25 cellular contexts compared by ENCODE assay signal in genomic region chr12:108126212-108126611, GRCh38. TPM values are rescaled to one million over a fixed set of nuclear protein-coding genes. Genes with fewer than 3 reads are reported as not detected.
DNase-seq lines count a peak whose midpoint lies in the region; TF ChIP-seq lines count a peak whose summit lies in the region.
"Had no signal": no experiment of that assay in that cellular context is flagged by ENCODE, and none has a peak within 500 bp of the region (broad histone marks: within the 10 kb centered on the region; RNA-seq: fewer than 3 reads in every experiment).

No MANE protein-coding gene starts in this region.

- H3K36me3 ChIP-seq in esophagus muscularis mucosa (no peaks in the 10 kb centered on the region), sigmoid colon (no peaks in the 10 kb centered on the region)
- H3K36me3 ChIP-seq: BE2C, BLaER1 had no signal

- intact Hi-C loops in esophagus muscularis mucosa (cut with DNase I) (no loop called here), sigmoid colon (cut with DNase I) (loop anchor here (5.0 to 10.0 kb wide), 2 partner anchors 386 to 679 kb away; no protein-coding TSS in a partner anchor)

- H3K36me3 Mint-ChIP-seq in activated naive CD4-positive, alpha-beta T cell treated with anti-CD3 and anti-CD28 coated beads, Interleukin-2, amount 10 ng/mL, durations not matched to agents 7 days and 5 days = no peaks in the 10 kb centered on the region
- H3K36me3 Mint-ChIP-seq: CD14-positive monocyte; CD4-positive, alpha-beta memory T cell; CD4-positive, CD25-positive, alpha-beta regulatory T cell; CD8-positive, alpha-beta memory T cell had no signal

- WGBS in esophagus muscularis mucosa = 80% methylated on average over 1 of the region's 1 CpG
- 88 to 90% methylated on average over 1 of the region's 1 CpG for WGBS in sigmoid colon, 2 donors

- peak overlapping the region; percentile 88 to 95 (median 92) for H3K27ac ChIP-seq in esophagus muscularis mucosa (replicated peaks in 1 of 4)
- peak overlapping the region in 3 of 4 donors; percentile 53 to 92 (median 88) for H3K27ac ChIP-seq in sigmoid colon
- H3K27ac ChIP-seq: BLaER1 had no signal

- no peaks in the 10 kb centered on the region for H3K9me3 Mint-ChIP-seq in activated naive CD4-positive, alpha-beta T cell treated with anti-CD3 and anti-CD28 coated beads, Interleukin-2, amount 10 ng/mL, durations not matched to agents 7 days and 5 days

- no peak overlapping the region for H3K27ac Mint-ChIP-seq in activated naive CD4-positive, alpha-beta T cell treated with anti-CD3 and anti-CD28 coated beads, Interleukin-2, amount 10 ng/mL, durations not matched to agents 7 days and 5 days
- H3K27ac Mint-ChIP-seq: CD14-positive monocyte; CD4-positive, alpha-beta memory T cell; CD4-positive, CD25-positive, alpha-beta regulatory T cell; CD8-positive, alpha-beta memory T cell had no signal

- H3K9me3 ChIP-seq in esophagus muscularis mucosa (peaks cover 0 to 5% (median 0%) of the 10 kb centered on the region in 4 donors), sigmoid colon (peaks cover 0 to 7% (median 0%) of the 10 kb centered on the region in 4 donors)
- H3K9me3 ChIP-seq: BE2C, BLaER1 had no signal

- CTCF ChIA-PET in activated naive CD4-positive, alpha-beta T cell treated with anti-CD3 and anti-CD28 coated beads, Interleukin-2, amount 10 ng/mL, durations not matched to agents 7 days and 5 days (lab: Charles Lee) = no interaction called here

- peaks cover 0 to 18% (median 2%) of the 10 kb centered on the region in 4 donors for H3K27me3 ChIP-seq in esophagus muscularis mucosa
- peaks cover 0 to 13% (median 0%) of the 10 kb centered on the region in 3 donors for H3K27me3 ChIP-seq in sigmoid colon
- H3K27me3 ChIP-seq: BE2C had no signal

- H3K4me3 ChIP-seq in esophagus muscularis mucosa (no peak overlapping the region), sigmoid colon (no peak overlapping the region)
- H3K4me3 ChIP-seq: BLaER1, GM12878 had no signal

- no peak for TF ChIP-seq EP300 in esophagus muscularis mucosa (IDR thresholded peaks at IDR 0.05)
- no peak for TF ChIP-seq EP300 in sigmoid colon (IDR thresholded peaks at IDR 0.05)

- H3K4me1 ChIP-seq in esophagus muscularis mucosa (peaks cover 10 to 59% (median 52%) of the 10 kb centered on the region in 4 donors), sigmoid colon (peaks cover 0 to 36% (median 29%) of the 10 kb centered on the region in 4 donors)
- H3K4me1 ChIP-seq: BE2C had no signal

- H3K4me3 Mint-ChIP-seq in activated naive CD4-positive, alpha-beta T cell treated with anti-CD3 and anti-CD28 coated beads, Interleukin-2, amount 10 ng/mL, durations not matched to agents 7 days and 5 days = no peak overlapping the region
- H3K4me3 Mint-ChIP-seq: CD14-positive monocyte; CD4-positive, alpha-beta memory T cell; CD8-positive, alpha-beta memory T cell had no signal

- H3K27me3 Mint-ChIP-seq in activated naive CD4-positive, alpha-beta T cell treated with anti-CD3 and anti-CD28 coated beads, Interleukin-2, amount 10 ng/mL, durations not matched to agents 7 days and 5 days = peaks cover 50% of the 10 kb centered on the region

- H3K4me1 Mint-ChIP-seq in activated naive CD4-positive, alpha-beta T cell treated with anti-CD3 and anti-CD28 coated beads, Interleukin-2, amount 10 ng/mL, durations not matched to agents 7 days and 5 days = no peaks in the 10 kb centered on the region

- TF ChIP-seq POLR2A in esophagus muscularis mucosa (IDR thresholded peaks at IDR 0.05; ENCODE audit: low read depth) (no peak), sigmoid colon (IDR thresholded peaks at IDR 0.05) (no peak)

- DNase-seq in esophagus muscularis mucosa (ENCODE audit: extremely low spot score) (no peak), sigmoid colon (no peak), pons (ENCODE audit: low spot score) (no peak), NCI-H187 treated with DMSO at 0.1 percent for 48 hours (lab: John Stamatoyannopoulos, UW) (no peak)
- DNase-seq in activated naive CD4-positive, alpha-beta T cell treated with anti-CD3 and anti-CD28 coated beads, Interleukin-2, amount 10 ng/mL, durations not matched to agents 7 days and 5 days = no peak
- DNase-seq: 8988T; ACHN; BE2C; C1 segment of cervical spinal cord; CD4-positive, alpha-beta memory T cell; CD4-positive, CD25-positive, alpha-beta regulatory T cell; CD8-positive, alpha-beta memory T cell; COR-L47; DMS 273 treated with DMSO at 0.1 percent for 48 hours; DMS153; DMS53; DMS79; DND-41; EL; GDM1 had no signal

- TF ChIP-seq CTCF in esophagus muscularis mucosa (IDR thresholded peaks at IDR 0.05) = no peak
- TF ChIP-seq CTCF in sigmoid colon (IDR thresholded peaks at IDR 0.05) = no peak

RNA-seq across cellular contexts. Expression of gene WSCD2, which starts 2.9 kb away (rescaled TPM):
- total RNA-seq in esophagus muscularis mucosa (10 to 100 TPM; 24.7 to 47.9 (median 30.4) TPM), sigmoid colon (10 to 100 TPM in 1 of 4 donors, 1 to 10 TPM in 3; 1.6 to 10.5 (median 3.8) TPM)
- under 1 TPM in 1 of 3 donors, not detected in 2; 0.32 TPM for polyA plus RNA-seq in sigmoid colon
- total RNA-seq: A673; CD4-positive, alpha-beta memory T cell; CD8-positive, alpha-beta memory T cell; GM12878 had no signal
- polyA plus RNA-seq: AG04450; CD14-positive monocyte; CD4-positive, alpha-beta memory T cell had no signal
